8 cellular contexts compared by ENCODE assay signal in the genomic region with DNA sequence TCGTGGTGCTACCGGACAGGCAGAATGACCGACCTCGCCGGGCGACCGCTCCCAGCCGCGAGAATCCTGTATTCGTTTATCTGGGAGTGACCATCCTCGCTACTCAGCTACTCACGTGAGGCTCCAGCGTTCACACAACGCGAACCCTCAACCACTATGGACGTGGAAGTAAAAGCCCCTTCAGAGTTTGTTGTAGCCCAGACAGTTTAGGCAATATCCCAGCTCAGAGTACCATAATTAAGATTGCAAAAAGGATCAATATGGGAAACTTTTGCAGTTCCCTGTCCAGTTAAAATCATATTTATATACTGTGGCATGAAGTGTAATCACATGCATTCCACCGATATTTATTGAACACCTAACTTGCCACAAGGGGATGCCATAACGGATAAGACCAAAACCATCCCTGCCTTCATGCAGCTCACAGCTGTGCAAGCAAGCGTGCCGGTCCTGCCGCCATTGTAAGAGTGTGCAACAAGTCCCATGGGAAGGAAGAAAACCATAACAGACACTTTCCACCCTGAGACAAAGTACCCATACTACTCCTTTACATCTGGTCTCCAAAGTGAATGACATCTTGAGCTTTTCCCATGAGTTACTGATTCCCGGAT. TPM values are rescaled to one million over a fixed set of nuclear protein-coding genes. Genes with fewer than 3 reads are reported as not detected.
A peak's percentile ranks its signal among the peaks of the same experiment; 100 is the strongest.
DNase-seq lines count a peak whose midpoint lies in the region; ATAC-seq, FAIRE-seq and TF ChIP-seq lines count a peak whose summit lies in the region.

No MANE protein-coding gene starts in this region.

- no peak for TF ChIP-seq POLR2A in GM12891 (IDR thresholded peaks at IDR 0.05; ENCODE audit: low read depth, low read length)

- DNase-seq in AG10803 (ENCODE audit: low read depth) (peak; percentile 36), GM12891 (ENCODE audit: insufficient read length, low spot score) (no peak), NCI-H524 treated with DMSO at 0.1 percent for 48 hours (lab: John Stamatoyannopoulos, UW) (peak; percentile 68), astrocyte of the cerebellum (ENCODE audit: low read depth) (no peak), lower lobe of right lung (no peak), upper lobe of right lung (no peak), MV-4-11 (lab: John Stamatoyannopoulos, UW) (no peak)

- H3K4me1 ChIP-seq in lower lobe of right lung: peaks cover 36% of the 10 kb centered on the region
- H3K4me1 ChIP-seq in upper lobe of right lung: peaks cover 33% of the 10 kb centered on the region

- H3K9me3 ChIP-seq in lower lobe of right lung (no peaks in the 10 kb centered on the region), upper lobe of right lung (no peaks in the 10 kb centered on the region)

- peak overlapping the region; percentile 61 for H3K27ac ChIP-seq in lower lobe of right lung
- peak overlapping the region; percentile 66 for H3K27ac ChIP-seq in upper lobe of right lung

- in situ Hi-C loops in astrocyte of the cerebellum (cut with HindIII; ENCODE audit: low sequenced_read_pairs): no loop called here

- peak overlapping the region; percentile 78 for H3K4me3 ChIP-seq in AG10803 (ENCODE audit: low read length)
- H3K4me3 ChIP-seq in astrocyte of the cerebellum (ENCODE audit: low read depth, low read length): peak overlapping the region; percentile 77
- H3K4me3 ChIP-seq in lower lobe of right lung: peak overlapping the region; percentile 70
- peak overlapping the region; percentile 69 for H3K4me3 ChIP-seq in upper lobe of right lung

- peak; percentile 40 for TF ChIP-seq CTCF in AG10803 (conservative IDR thresholded peaks at IDR 0.05; ENCODE audit: low read length)
- TF ChIP-seq CTCF in astrocyte of the cerebellum (IDR thresholded peaks at IDR 0.05; ENCODE audit: low read depth, low read length, missing control alignments): peak; percentile 21
- no peak for TF ChIP-seq CTCF in lower lobe of right lung (IDR thresholded peaks at IDR 0.05)
- TF ChIP-seq CTCF in upper lobe of right lung (IDR thresholded peaks at IDR 0.05): peak; percentile 11

- peak in 1 of 2 donors; percentile 0 for ATAC-seq in lower lobe of right lung
- ATAC-seq in upper lobe of right lung: no peak
- ATAC-seq in HG03095 (IDR thresholded peaks at IDR 0.05; ENCODE audit: unreplicated experiment): no peak

- intact Hi-C loops in lower lobe of right lung (cut with DNase I): no loop called here
- intact Hi-C loops in upper lobe of right lung (cut with DNase I): no loop called here

- H3K36me3 ChIP-seq in lower lobe of right lung (no peaks in the 10 kb centered on the region), upper lobe of right lung (no peaks in the 10 kb centered on the region)

- no peak for FAIRE-seq in GM12891 (lab: Jason Lieb, UNC)

- H3K27me3 ChIP-seq in lower lobe of right lung (ENCODE audit: low read depth) (no peaks in the 10 kb centered on the region), upper lobe of right lung (no peaks in the 10 kb centered on the region)

TF ChIP-seq in GM12891, 5 proteins besides CTCF, POLR2A, EP300 and RAD21:
- peak; percentile 47 for TF ChIP-seq PAX5 (IDR thresholded peaks at IDR 0.05; ENCODE audit: insufficient read depth, low read length, severe bottlenecking)
- no peak for TF ChIP-seq SPI1 (IDR thresholded peaks at IDR 0.05; ENCODE audit: low read depth, low read length)
TF ChIP-seq in GM12891: peak in this region for 1.

RNA-seq across cellular contexts. Expression of gene MAX, which starts 0.9 kb away (rescaled TPM):
- 56.0 TPM for polyA plus RNA-seq in GM12891 (2012; ENCODE audit: low read depth, missing spikeins)
- total RNA-seq in lower lobe of right lung (105 TPM), upper lobe of right lung (102 TPM)

Comparison
In these comparisons a context has a peak if more than half of its experiments do, and no peak if none do; other contexts are left out.
1. DNase-seq: peak in AG10803 (single experiment) and NCI-H524 treated with DMSO at 0.1 percent for 48 hours (single experiment); none in GM12891 (single experiment), astrocyte of the cerebellum (single experiment), lower lobe of right lung (single experiment), upper lobe of right lung (single experiment) and MV-4-11 (single experiment).
2. Peak in every context shown above with its lines, with median percentiles within 50 percentile points of each other: H3K4me3 ChIP-seq.